In genomic region chr11:64000740-64001514, GRCh38 we compare ENCODE assay signal across 10 cellular contexts. TPM values are rescaled to one million over a fixed set of nuclear protein-coding genes. Genes with fewer than 3 reads are reported as not detected.
DNase-seq lines count a peak whose midpoint lies in the region; ATAC-seq and TF ChIP-seq lines count a peak whose summit lies in the region.
"Had no signal": no experiment of that assay in that cellular context is flagged by ENCODE, and none has a peak within 500 bp of the region (broad histone marks: within the 10 kb centered on the region; RNA-seq: fewer than 3 reads in every experiment).

No MANE protein-coding gene starts in this region.

- H3K36me3 Mint-ChIP-seq in T-helper 2 cell treated with Interferon-gamma antibody and Interleukin-4, amounts not matched to agents 5 μg/mL and 100 μg/mL, for 36 hours (ENCODE audit: low read depth), result peaks cover 15% of the 10 kb centered on the region

- H3K36me3 ChIP-seq in ascending aorta (peaks cover 23 to 30% of the 10 kb centered on the region in 2 donors), left lung (peaks cover 0 to 33% of the 10 kb centered on the region in 2 donors), thoracic aorta (peaks cover 15% of the 10 kb centered on the region)

- H3K4me1 Mint-ChIP-seq in T-helper 2 cell treated with Interferon-gamma antibody and Interleukin-4, amounts not matched to agents 5 μg/mL and 100 μg/mL, for 36 hours (ENCODE audit: low read depth), result peaks cover 3% of the 10 kb centered on the region

- peaks cover 11 to 18% of the 10 kb centered on the region in 2 donors for H3K4me1 ChIP-seq in ascending aorta
- peaks cover 22 to 43% of the 10 kb centered on the region in 2 donors for H3K4me1 ChIP-seq in left lung
- peaks cover 12 to 23% of the 10 kb centered on the region in 2 donors for H3K4me1 ChIP-seq in thoracic aorta (ENCODE audit: control insufficient read depth in 1 of 2, low read depth in 2 of 2)

- TF ChIP-seq CTCF in ascending aorta (IDR thresholded peaks at IDR 0.05) (no peak), left lung (IDR thresholded peaks at IDR 0.05) (no peak), thoracic aorta (IDR thresholded peaks at IDR 0.05) (peak; percentile 32), omental fat pad (IDR thresholded peaks at IDR 0.05) (no peak)

- peaks cover 4% of the 10 kb centered on the region for H3K27me3 Mint-ChIP-seq in T-helper 2 cell treated with Interferon-gamma antibody and Interleukin-4, amounts not matched to agents 5 μg/mL and 100 μg/mL, for 36 hours (ENCODE audit: low read depth)

- intact Hi-C loops in ascending aorta (cut with DNase I), result loop anchor here (1.0 kb wide), 2 partner anchors 147 to 152 kb away; no protein-coding TSS in a partner anchor
- intact Hi-C loops in left lung (cut with DNase I), result loop anchor here in 1 of 2 donors (2.0 kb wide), 1 partner anchor 148 kb away; no protein-coding TSS in a partner anchor

- H3K9me3 ChIP-seq in ascending aorta, result no peaks in the 10 kb centered on the region
- H3K9me3 ChIP-seq in left lung, result no peaks in the 10 kb centered on the region
- H3K9me3 ChIP-seq in thoracic aorta, result no peaks in the 10 kb centered on the region

- peak overlapping the region; percentile 47 to 62 for H3K4me3 ChIP-seq in ascending aorta
- peak overlapping the region; percentile 26 to 29 for H3K4me3 ChIP-seq in left lung
- H3K4me3 ChIP-seq in thoracic aorta, result peak overlapping the region; percentile 70

- peak overlapping the region; percentile 48 for H3K4me3 Mint-ChIP-seq in T-helper 2 cell treated with Interferon-gamma antibody and Interleukin-4, amounts not matched to agents 5 μg/mL and 100 μg/mL, for 36 hours

- H3K27me3 ChIP-seq in ascending aorta (no peaks in the 10 kb centered on the region), left lung (peaks cover 0 to 51% of the 10 kb centered on the region in 2 donors), thoracic aorta (replicated peaks; ENCODE audit: insufficient read depth) (no peaks in the 10 kb centered on the region)

- ATAC-seq in left lung, result no peak
- no peak for ATAC-seq in thoracic aorta (ENCODE audit: insufficient number of reproducible peaks, low FRiP score, low read depth)
- ATAC-seq in omental fat pad (ENCODE audit: low FRiP score), result no peak
- no peak for ATAC-seq in HG02610 (IDR thresholded peaks at IDR 0.05; ENCODE audit: unreplicated experiment)

- H3K27ac ChIP-seq in ascending aorta (no peak overlapping the region), left lung (no peak overlapping the region), thoracic aorta (no peak overlapping the region)

- no peaks in the 10 kb centered on the region for H3K9me3 Mint-ChIP-seq in T-helper 2 cell treated with Interferon-gamma antibody and Interleukin-4, amounts not matched to agents 5 μg/mL and 100 μg/mL, for 36 hours

- no peak for DNase-seq in T-helper 2 cell treated with Interferon-gamma antibody and Interleukin-4, amounts not matched to agents 5 μg/mL and 100 μg/mL, for 36 hours (ENCODE audit: low spot score)
- DNase-seq in T-helper 2 cell (no peak), ascending aorta (ENCODE audit: low spot score in 2 of 2) (no peak), left lung (no peak), thoracic aorta (ENCODE audit: low spot score) (no peak), omental fat pad (ENCODE audit: low spot score) (no peak), dedifferentiated amniotic fluid mesenchymal stem cell (ENCODE audit: extremely low spot score) (no peak)

- H3K27ac Mint-ChIP-seq in T-helper 2 cell treated with Interferon-gamma antibody and Interleukin-4, amounts not matched to agents 5 μg/mL and 100 μg/mL, for 36 hours, result no peak overlapping the region

RNA-seq across cellular contexts. Expression of gene OTUB1, which starts 14.7 kb away (rescaled TPM):
- total RNA-seq in ascending aorta (89.4 TPM), left lung (10 to 100 TPM; 65.0 to 67.7 TPM), thoracic aorta (10 to 100 TPM; 37.7 to 85.6 TPM), omental fat pad (10 to 100 TPM; 44.4 to 59.2 (median 52.5) TPM)

RNA-seq across cellular contexts. Expression of gene COX8A, which starts 26.5 kb away (rescaled TPM):
- total RNA-seq in ascending aorta (520 TPM), left lung (100 to 1,000 TPM; 267 to 281 TPM), thoracic aorta (100 to 1,000 TPM; 178 to 469 TPM), omental fat pad (100 to 1,000 TPM; 265 to 424 (median 362) TPM)

RNA-seq across cellular contexts. Expression of gene FLRT1, which starts 34.8 kb away (rescaled TPM):
- total RNA-seq in ascending aorta, result 10.3 TPM
- total RNA-seq in left lung, result under 1 TPM; 0.15 to 0.18 TPM
- total RNA-seq in thoracic aorta, result under 1 TPM in 1 of 2 donors, not detected in 1; 0.41 TPM
- not detected for total RNA-seq in omental fat pad
- total RNA-seq: LHCN-M2, lung microvascular endothelial cell had no signal
